8 cellular contexts compared by ENCODE assay signal in genomic region chr7:108003591-108003935, GRCh38. TPM values are rescaled to one million over a fixed set of nuclear protein-coding genes. Genes with fewer than 3 reads are reported as not detected.
DNase-seq lines count a peak whose midpoint lies in the region; ATAC-seq, FAIRE-seq and TF ChIP-seq lines count a peak whose summit lies in the region.

No MANE protein-coding gene starts in this region.

- no peak overlapping the region for H2BK5ac ChIP-seq in H1 (ENCODE audit: low read depth, low read length)

- no peak for FAIRE-seq in H1 (lab: Jason Lieb, UNC)

- H4K8ac ChIP-seq in H1 (ENCODE audit: extremely low read depth, insufficient read depth, low read length): no peak overlapping the region

- H3K36me3 Mint-ChIP-seq in natural killer cell: peaks cover 7% of the 10 kb centered on the region

- peak overlapping the region; percentile 76 for H3K4me3 ChIP-seq in ACC112 (ENCODE audit: low read depth, low read length)
- H3K4me3 ChIP-seq in LNCaP clone FGC (ENCODE audit: low read depth, low read length): peak overlapping the region; percentile 60
- H3K4me3 ChIP-seq in H1 (ENCODE audit: extremely low read depth in 1 of 4, insufficient read depth in 2 of 4, low read depth in 3 of 4, low read length in 4 of 4): peak overlapping the region; percentile 40 to 92 (median 69)

- TF ChIP-seq CTCF in LNCaP clone FGC (IDR thresholded peaks at IDR 0.05; ENCODE audit: control insufficient read depth, extremely low read depth, insufficient read depth): no peak
- no peak for TF ChIP-seq CTCF in H1 (IDR thresholded peaks at IDR 0.05; ENCODE audit: control extremely low read depth in 1 of 3, insufficient read depth in 1 of 3, low read depth in 1 of 3, low read length in 3 of 3)
- TF ChIP-seq CTCF in natural killer cell (IDR thresholded peaks at IDR 0.05): no peak
- no peak for TF ChIP-seq CTCF in foreskin keratinocyte (conservative IDR thresholded peaks at IDR 0.05)

- peaks cover 0 to 3% of the 10 kb centered on the region in 2 donors for H3K9me3 Mint-ChIP-seq in natural killer cell

- peak overlapping the region; percentile 91 to 98 for H3K4me2 ChIP-seq in H1 (ENCODE audit: insufficient read depth in 1 of 2, low read depth in 2 of 2, low read length in 2 of 2)

- CTCF ChIA-PET in H1 (lab: Charles Lee; ENCODE audit: partially characterized antibody): interaction anchor here (0.9 to 3.9 kb wide), 12 partner anchors 10 to 110 kb away, joined by 3 to 27 read pairs (median 3); no protein-coding TSS in a partner anchor

- H3K4me1 ChIP-seq in ACC112 (ENCODE audit: control insufficient read depth, insufficient read depth, low read length, unreplicated experiment) (peaks cover 20% of the 10 kb centered on the region), H1 (replicated peaks in 1 of 4; ENCODE audit: control insufficient read depth in 3 of 4, insufficient read depth in 4 of 4, low read length in 3 of 4) (peaks cover 7 to 21% (median 11%) of the 10 kb centered on the region in 4 experiments), foreskin keratinocyte (peaks cover 25% of the 10 kb centered on the region)

- peaks cover 3% of the 10 kb centered on the region in 2 experiments for H4K20me1 ChIP-seq in H1 (replicated peaks in 1 of 2; ENCODE audit: control insufficient read depth in 1 of 2, insufficient read depth in 2 of 2, low read length in 2 of 2)

- no peak overlapping the region for H4K5ac ChIP-seq in H1 (ENCODE audit: insufficient read length, low read depth, low read length)

- intact Hi-C loops in natural killer cell (cut with micrococcal nuclease): no loop called here

- 31% methylated on average over 15 of the region's 15 CpGs; no CpG with 5 or more reads in 1 of the 2 experiments for WGBS in H1 (ENCODE audit: extremely low coverage in 1 of 2, insufficient coverage in 1 of 2, insufficient read length in 1 of 2, insufficient replicate concordance in 2 of 2, low coverage in 1 of 2, low lambda C conversion rate in 2 of 2, missing lambda C conversion rate in 1 of 2), 2 experiments

- ATAC-seq in natural killer cell: no peak
- no peak for ATAC-seq in GM19452 (IDR thresholded peaks at IDR 0.05; ENCODE audit: unreplicated experiment)
- no peak for ATAC-seq in HG02588 (IDR thresholded peaks at IDR 0.05; ENCODE audit: unreplicated experiment)
- ATAC-seq in foreskin keratinocyte: no peak

- H3K36me3 ChIP-seq in ACC112 (ENCODE audit: insufficient read depth, low read length) (no peaks in the 10 kb centered on the region), H1 (ENCODE audit: control insufficient read depth in 2 of 4, insufficient read depth in 4 of 4, low read length in 3 of 4) (peaks cover 0 to 3% (median 0%) of the 10 kb centered on the region in 4 experiments; a peak in 1 of 8 replicates)

- no peaks in the 10 kb centered on the region for H3K79me1 ChIP-seq in H1 (ENCODE audit: low read depth, low read length)

- no peak for TF ChIP-seq EP300 in H1 (IDR thresholded peaks at IDR 0.05; ENCODE audit: borderline replicate concordance in 1 of 2, low read depth in 2 of 2, low read length in 2 of 2)

- H2BK120ac ChIP-seq in H1 (replicated peaks; ENCODE audit: low read depth, low read length): no peak overlapping the region

- no peak overlapping the region for H2BK15ac ChIP-seq in H1 (ENCODE audit: low read length)

- H3K4me1 Mint-ChIP-seq in natural killer cell: peaks cover 11 to 16% of the 10 kb centered on the region in 2 donors

- H2AFZ ChIP-seq in ACC112 (ENCODE audit: low read length, unreplicated experiment) (peak overlapping the region; percentile 89), H1 (ENCODE audit: low read length) (no peak overlapping the region)

- peaks cover 23% of the 10 kb centered on the region for H3K23me2 ChIP-seq in H1 (ENCODE audit: low read depth, low read length)

- H2BK12ac ChIP-seq in H1 (ENCODE audit: low read depth, low read length): no peak overlapping the region

- H3K27ac ChIP-seq in ACC112 (ENCODE audit: low read depth, low read length) (peak overlapping the region; percentile 95; the same call in 1 of the 2 replicates), H1 (ENCODE audit: low read depth, low read length) (no peak overlapping the region), foreskin keratinocyte (no peak overlapping the region)

- no peak overlapping the region for H3K14ac ChIP-seq in H1 (ENCODE audit: insufficient read length)

- H4K91ac ChIP-seq in H1 (replicated peaks; ENCODE audit: insufficient read length, low read length): no peak overlapping the region

- no peak overlapping the region for H3K56ac ChIP-seq in H1 (replicated peaks; ENCODE audit: insufficient read length, low read depth, low read length)

- no peak overlapping the region for H3K9ac ChIP-seq in H1 (replicated peaks in 1 of 4; ENCODE audit: extremely low read depth in 1 of 4, low read depth in 3 of 4, low read length in 3 of 4)

- H3K27me3 ChIP-seq in ACC112 (ENCODE audit: insufficient read depth, low read length) (no peaks in the 10 kb centered on the region), H1 (replicated peaks in 1 of 4; ENCODE audit: control insufficient read depth in 3 of 4, extremely low read depth in 1 of 4, insufficient read depth in 3 of 4, low read length in 3 of 4) (peaks cover 34 to 75% (median 65%) of the 10 kb centered on the region in 4 experiments), foreskin keratinocyte (no peaks in the 10 kb centered on the region)

- no peak overlapping the region for H3K27ac Mint-ChIP-seq in natural killer cell

- H3K9me3 ChIP-seq in H1 (ENCODE audit: insufficient read depth in 2 of 2, low read depth in 1 of 2, low read length in 1 of 2): no peaks in the 10 kb centered on the region; a peak in 1 of 4 replicates

- H3K4me3 Mint-ChIP-seq in natural killer cell: peak overlapping the region; percentile 72

- H3K27me3 Mint-ChIP-seq in natural killer cell (ENCODE audit: low read depth in 2 of 2): peaks cover 46 to 63% of the 10 kb centered on the region in 2 donors

- H3K79me2 ChIP-seq in ACC112 (ENCODE audit: control insufficient read depth, insufficient read depth, low read length, unreplicated experiment) (peaks cover 42% of the 10 kb centered on the region), H1 (ENCODE audit: control insufficient read depth in 1 of 2, insufficient read depth in 2 of 2, low read length in 2 of 2) (no peaks in the 10 kb centered on the region)

- no peak for DNase-seq in LNCaP clone FGC (ENCODE audit: low read depth)
- DNase-seq in H1 (ENCODE audit: low read depth in 1 of 2, low spot score in 2 of 2): no peak
- no peak for DNase-seq in natural killer cell
- DNase-seq in cerebellum (ENCODE audit: low spot score): no peak
- no peak for DNase-seq in foreskin keratinocyte

- POLR2A ChIA-PET in H1 (lab: Charles Lee; ENCODE audit: partially characterized antibody): interaction anchor here (1.8 to 2.8 kb wide), 3 partner anchors 30 to 70 kb away, joined by 4 to 18 read pairs (median 6); no protein-coding TSS in a partner anchor

- H2AK5ac ChIP-seq in H1 (ENCODE audit: low read depth, low read length): no peak overlapping the region

- no peak overlapping the region for H3K23ac ChIP-seq in H1 (ENCODE audit: insufficient read length)

- TF ChIP-seq POLR2A in H1 (IDR thresholded peaks at IDR 0.05; ENCODE audit: control extremely low read depth in 1 of 2, low read depth in 2 of 2, low read length in 2 of 2): no peak

- no peak overlapping the region for H3K4ac ChIP-seq in H1 (replicated peaks; ENCODE audit: insufficient read length, low read depth, low read length)

- H2BK20ac ChIP-seq in H1 (ENCODE audit: low read length): no peak overlapping the region

- H3K18ac ChIP-seq in H1 (ENCODE audit: extremely low read depth, low read length): no peak overlapping the region

- no peak for TF ChIP-seq RAD21 in H1 (IDR thresholded peaks at IDR 0.05 in 1 of 2, conservative IDR thresholded peaks at IDR 0.05 in 1 of 2; ENCODE audit: low read depth in 2 of 2, low read length in 2 of 2)

TF ChIP-seq in H1, 55 proteins besides CTCF, POLR2A, EP300 and RAD21:
- TF ChIP-seq GTF2F1 (IDR thresholded peaks at IDR 0.05; ENCODE audit: borderline replicate concordance, low read depth, low read length): no peak
- peak; percentile 44 for TF ChIP-seq RNF2 (IDR thresholded peaks at IDR 0.05; ENCODE audit: borderline replicate concordance, low read depth, low read length, missing control alignments, poor library complexity, severe bottlenecking)

RNA-seq across cellular contexts. Expression of gene LAMB1, which starts 0.6 kb away (rescaled TPM):
- total RNA-seq in H1 (2021; fragmentation: NEBNext Ultra II Directional; extraction: Animal tissue kit (Norgen Biotek cat#: 25700)): 37.2 and 38.5 TPM in 2 replicates
- polyA plus RNA-seq in H1 (2011; rRNA removed) (31.9 and 61.6 TPM in 2 replicates), foreskin keratinocyte (120 and 135 TPM in 2 replicates)
- polyA plus RNA-seq in H1 (2011; cell fraction: cytosol; rRNA removed): 42.0 TPM
- polyA plus RNA-seq in H1 (2011; cell fraction: nucleus; rRNA removed): 128 TPM
- polyA plus RNA-seq in H1 (2012, experiment 1 of 2): 33.3 to 48.6 TPM (median 43.2 TPM) in 4 replicates
- 2.2 TPM for polyA plus RNA-seq in H1 (2012, experiment 2 of 2)
- polyA plus RNA-seq in H1 (2013, experiment 1 of 2): 53.3 TPM
- polyA plus RNA-seq in H1 (2013, experiment 2 of 2): 41.9 TPM
- 79.9 and 90.4 TPM in 2 replicates for polyA minus RNA-seq in H1 (2011; rRNA and poly(A)+ RNA removed)
- 35.5 TPM for polyA minus RNA-seq in H1 (2011; cell fraction: cytosol; rRNA and poly(A)+ RNA removed)
- 58.9 TPM for polyA minus RNA-seq in H1 (2011; cell fraction: nucleus; rRNA and poly(A)+ RNA removed)
- total RNA-seq in natural killer cell (not detected), cerebellum (87.2 TPM), foreskin keratinocyte (179 and 219 TPM in 2 replicates)

Comparison
In these comparisons a context has a peak if more than half of its experiments do, and no peak if none do; other contexts are left out.
1. RNA of gene LAMB1, which starts 0.6 kb away (total RNA-seq): 179 to 219 TPM in foreskin keratinocyte, 87.2 TPM in cerebellum (single experiment) and 37.2 to 38.5 TPM in H1; not detected in natural killer cell; every median in the first group is over 10 times any median in the second.
2. Peak in every context shown above with its lines, with median percentiles within 50 percentile points of each other: H3K4me3 ChIP-seq.